1 cellular context compared by ENCODE assay signal in genomic region chr12:120000556-120000955, GRCh38.
TF ChIP-seq lines count a peak whose summit lies in the region.

No MANE protein-coding gene starts in this region.

TF ChIP-seq in HepG2, 621 proteins besides CTCF, POLR2A, EP300 and RAD21 (continued from another document):
- TF ChIP-seq HNF1A (IDR thresholded peaks at IDR 0.05; ENCODE audit: low read depth) (peak; percentile 87), HNF1A (CRISPR knock-in tag; IDR thresholded peaks at IDR 0.05; ENCODE audit: borderline replicate concordance) (no peak), CREB3 (CRISPR knock-in tag; IDR thresholded peaks at IDR 0.05) (no peak), FOSL1 (CRISPR knock-in tag; IDR thresholded peaks at IDR 0.05; ENCODE audit: borderline replicate concordance) (no peak), WIZ (CRISPR knock-in tag; IDR thresholded peaks at IDR 0.05) (no peak), ZNF282 (IDR thresholded peaks at IDR 0.05; ENCODE audit: partially characterized antibody) (no peak), ZXDC (CRISPR knock-in tag; IDR thresholded peaks at IDR 0.05) (no peak), MAFF (IDR thresholded peaks at IDR 0.05; ENCODE audit: low read depth, low read length) (no peak), GTF2F1 (IDR thresholded peaks at IDR 0.05; ENCODE audit: low read length) (no peak), NR1H2 (CRISPR knock-in tag; IDR thresholded peaks at IDR 0.05; ENCODE audit: borderline replicate concordance, low read depth) (no peak), NR2F6 (IDR thresholded peaks at IDR 0.05) (0 out of 2 replicates have a peak, but pooled peaks have one; percentile 11), NR2F6 (CRISPR knock-in tag; IDR thresholded peaks at IDR 0.05) (no peak), ATM (IDR thresholded peaks at IDR 0.05; ENCODE audit: borderline replicate concordance) (no peak), ZNF577 (CRISPR knock-in tag; IDR thresholded peaks at IDR 0.05; ENCODE audit: borderline replicate concordance, low read depth) (no peak), ZNF678 (CRISPR knock-in tag; IDR thresholded peaks at IDR 0.05) (no peak), SOX13 (IDR thresholded peaks at IDR 0.05) (no peak), SOX13 (CRISPR knock-in tag; conservative IDR thresholded peaks at IDR 0.05 in 1 of 2, IDR thresholded peaks at IDR 0.05 in 1 of 2) (no peak), ZFAT (CRISPR knock-in tag; conservative IDR thresholded peaks at IDR 0.05) (no peak), TOE1 (CRISPR knock-in tag; IDR thresholded peaks at IDR 0.05) (no peak), ZMYM3 (CRISPR knock-in tag; IDR thresholded peaks at IDR 0.05) (peak; percentile 68), CCAR2 (optimal IDR thresholded peaks at IDR 0.05; ENCODE audit: low read depth, low read length) (no peak), CSRNP1 (CRISPR knock-in tag; IDR thresholded peaks at IDR 0.05) (no peak), FOXK2 (IDR thresholded peaks at IDR 0.05) (no peak)
- TF ChIP-seq, protein P1, sequence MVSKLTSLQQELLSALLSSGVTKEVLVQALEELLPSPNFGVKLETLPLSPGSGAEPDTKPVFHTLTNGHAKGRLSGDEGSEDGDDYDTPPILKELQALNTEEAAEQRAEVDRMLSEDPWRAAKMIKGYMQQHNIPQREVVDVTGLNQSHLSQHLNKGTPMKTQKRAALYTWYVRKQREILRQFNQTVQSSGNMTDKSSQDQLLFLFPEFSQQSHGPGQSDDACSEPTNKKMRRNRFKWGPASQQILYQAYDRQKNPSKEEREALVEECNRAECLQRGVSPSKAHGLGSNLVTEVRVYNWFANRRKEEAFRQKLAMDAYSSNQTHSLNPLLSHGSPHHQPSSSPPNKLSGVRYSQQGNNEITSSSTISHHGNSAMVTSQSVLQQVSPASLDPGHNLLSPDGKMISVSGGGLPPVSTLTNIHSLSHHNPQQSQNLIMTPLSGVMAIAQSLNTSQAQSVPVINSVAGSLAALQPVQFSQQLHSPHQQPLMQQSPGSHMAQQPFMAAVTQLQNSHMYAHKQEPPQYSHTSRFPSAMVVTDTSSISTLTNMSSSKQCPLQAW (CRISPR knock-in tag; IDR thresholded peaks at IDR 0.05) = no peak
- TF ChIP-seq, protein P2, sequence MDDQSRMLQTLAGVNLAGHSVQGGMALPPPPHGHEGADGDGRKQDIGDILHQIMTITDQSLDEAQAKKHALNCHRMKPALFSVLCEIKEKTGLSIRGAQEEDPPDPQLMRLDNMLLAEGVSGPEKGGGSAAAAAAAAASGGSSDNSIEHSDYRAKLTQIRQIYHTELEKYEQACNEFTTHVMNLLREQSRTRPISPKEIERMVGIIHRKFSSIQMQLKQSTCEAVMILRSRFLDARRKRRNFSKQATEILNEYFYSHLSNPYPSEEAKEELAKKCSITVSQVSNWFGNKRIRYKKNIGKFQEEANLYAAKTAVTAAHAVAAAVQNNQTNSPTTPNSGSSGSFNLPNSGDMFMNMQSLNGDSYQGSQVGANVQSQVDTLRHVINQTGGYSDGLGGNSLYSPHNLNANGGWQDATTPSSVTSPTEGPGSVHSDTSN (CRISPR knock-in tag; IDR thresholded peaks at IDR 0.05; ENCODE audit: borderline replicate concordance) = no peak
- TF ChIP-seq, protein P3, sequence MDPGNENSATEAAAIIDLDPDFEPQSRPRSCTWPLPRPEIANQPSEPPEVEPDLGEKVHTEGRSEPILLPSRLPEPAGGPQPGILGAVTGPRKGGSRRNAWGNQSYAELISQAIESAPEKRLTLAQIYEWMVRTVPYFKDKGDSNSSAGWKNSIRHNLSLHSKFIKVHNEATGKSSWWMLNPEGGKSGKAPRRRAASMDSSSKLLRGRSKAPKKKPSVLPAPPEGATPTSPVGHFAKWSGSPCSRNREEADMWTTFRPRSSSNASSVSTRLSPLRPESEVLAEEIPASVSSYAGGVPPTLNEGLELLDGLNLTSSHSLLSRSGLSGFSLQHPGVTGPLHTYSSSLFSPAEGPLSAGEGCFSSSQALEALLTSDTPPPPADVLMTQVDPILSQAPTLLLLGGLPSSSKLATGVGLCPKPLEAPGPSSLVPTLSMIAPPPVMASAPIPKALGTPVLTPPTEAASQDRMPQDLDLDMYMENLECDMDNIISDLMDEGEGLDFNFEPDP (CRISPR knock-in tag; conservative IDR thresholded peaks at IDR 0.05) = no peak
